23 cellular contexts compared by ENCODE assay signal in the genomic region with DNA sequence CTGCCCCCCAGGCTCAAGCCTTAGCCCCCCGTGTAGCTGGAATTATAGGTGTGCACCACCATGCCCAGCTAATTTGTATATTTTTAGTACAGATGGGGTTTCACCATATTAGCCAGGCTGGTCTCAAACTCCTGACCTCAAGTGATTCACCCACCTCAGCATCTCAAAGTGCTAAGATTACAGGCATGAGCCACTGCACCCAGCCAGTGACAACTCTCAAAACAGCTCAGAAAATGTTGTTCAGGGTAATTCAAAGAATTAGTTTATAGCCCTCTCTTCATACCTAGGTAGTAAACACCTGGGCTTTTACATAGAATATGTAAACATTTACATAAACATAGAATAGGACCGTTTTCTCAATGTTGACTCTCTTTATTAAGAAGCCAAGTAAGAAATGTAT.
"Had no signal": no experiment of that assay in that cellular context is flagged by ENCODE, and none has a peak within 500 bp of the region (broad histone marks: within the 10 kb centered on the region; RNA-seq: fewer than 3 reads in every experiment).

No MANE protein-coding gene starts in this region.

- H3K4me3 Mint-ChIP-seq: naive thymus-derived CD8-positive, alpha-beta T cell had no signal

- H3K36me3 Mint-ChIP-seq: naive thymus-derived CD8-positive, alpha-beta T cell had no signal

- H3K4me3 ChIP-seq: coronary artery, heart left ventricle, right atrium auricular region, sigmoid colon, suprapubic skin, thyroid gland, upper lobe of right lung, vagina had no signal

- ATAC-seq: esophagus mucosa; heart left ventricle; left lobe of liver; naive thymus-derived CD8-positive, alpha-beta T cell; stimulated activated naive CD8-positive, alpha-beta T cell treated with anti-CD3 and anti-CD28 coated beads, Interleukin-15, Interleukin-2, amounts not matched to agents 100 U/mL and 50 U/mL, for 24 hours; upper lobe of right lung had no signal

- H3K27me3 ChIP-seq: heart left ventricle, neutrophil, right atrium auricular region, sigmoid colon, suprapubic skin, thyroid gland, upper lobe of right lung, vagina had no signal

- FAIRE-seq: endometrium, frontal cortex, islet of Langerhans, small intestine had no signal

- H3K4me1 ChIP-seq: heart left ventricle, right atrium auricular region, sigmoid colon, suprapubic skin, thyroid gland, upper lobe of right lung, vagina had no signal

- H3K36me3 ChIP-seq: heart left ventricle, neutrophil, right atrium auricular region, sigmoid colon, suprapubic skin, thyroid gland, upper lobe of right lung, vagina had no signal

- H3K27ac ChIP-seq: coronary artery, heart left ventricle, neutrophil, right atrium auricular region, sigmoid colon, suprapubic skin, thyroid gland, upper lobe of right lung, vagina had no signal

- H3K27ac Mint-ChIP-seq: naive thymus-derived CD8-positive, alpha-beta T cell had no signal

- H3K9me3 Mint-ChIP-seq: naive thymus-derived CD8-positive, alpha-beta T cell had no signal

- H3K9me3 ChIP-seq: neutrophil, right atrium auricular region, sigmoid colon, suprapubic skin, thyroid gland, upper lobe of right lung, vagina had no signal

- DNase-seq: effector CD8-positive, alpha-beta T cell; heart left ventricle; hippocampal formation; kidney glomerular epithelial cell; mammary epithelial cell; naive thymus-derived CD8-positive, alpha-beta T cell; posterior cingulate gyrus; sigmoid colon; small intestine; stimulated activated CD4-positive, alpha-beta T cell treated with anti-CD3 and anti-CD28 coated beads, Interleukin-12 subunit alpha, Interleukin-12 subunit beta, amount 100 ng/mL, for 4 hours; stimulated activated naive CD8-positive, alpha-beta T cell treated with anti-CD3 and anti-CD28 coated beads, Interleukin-15, Interleukin-2, amounts not matched to agents 100 U/mL and 50 U/mL, for 24 hours; thyroid gland; upper lobe of right lung had no signal
